ENCODE assay signal across 27 cellular contexts in genomic region chr10:47198221-47198620, GRCh38.
"Had no signal": no experiment of that assay in that cellular context is flagged by ENCODE, and none has a peak within 500 bp of the region (broad histone marks: within the 10 kb centered on the region; RNA-seq: fewer than 3 reads in every experiment).

No MANE protein-coding gene starts in this region.

- H3K36me3 Mint-ChIP-seq: activated CD4-positive, alpha-beta memory T cell treated with anti-CD3 and anti-CD28 coated beads for 36 hours; activated CD8-positive, alpha-beta memory T cell treated with anti-CD3 and anti-CD28 coated beads, Interleukin-2, amount 10 ng/mL, durations not matched to agents 7 days and 5 days; activated naive CD4-positive, alpha-beta T cell treated with anti-CD3 and anti-CD28 coated beads, Interleukin-2, amount 50 U/mL, for 72 hours; brain had no signal

- H3K4me1 ChIP-seq: breast epithelium, colonic mucosa had no signal

- DNase-seq: activated CD4-positive, alpha-beta memory T cell treated with anti-CD3 and anti-CD28 coated beads for 36 hours; activated CD4-positive, alpha-beta T cell treated with anti-CD3 and anti-CD28 coated beads for 36 hours; activated CD4-positive, alpha-beta T cell treated with anti-CD3 and anti-CD28 coated beads, Interleukin-2, amount 10 ng/mL, durations not matched to agents 24 days and 14 days; activated CD4-positive, CD25-positive, alpha-beta regulatory T cell; activated CD4-positive, CD25-positive, alpha-beta regulatory T cell treated with anti-CD3 and anti-CD28 coated beads, Interleukin-2, amount 50 U/mL, for 72 hours; activated CD8-positive, alpha-beta memory T cell treated with anti-CD3 and anti-CD28 coated beads, Interleukin-2, amount 10 ng/mL, durations not matched to agents 7 days and 5 days; activated CD8-positive, alpha-beta memory T cell treated with anti-CD3 and anti-CD28 coated beads, Interleukin-2, amount 50 U/mL, for 4 hours; activated CD8-positive, alpha-beta T cell treated with anti-CD3 and anti-CD28 coated beads, Interleukin-2, amount 10 ng/mL, durations not matched to agents 7 days and 5 days; activated effector memory CD4-positive, alpha-beta T cell treated with anti-CD3 and anti-CD28 coated beads, Interleukin-2, amount 50 U/mL, for 16 hours; activated naive CD4-positive, alpha-beta T cell treated with anti-CD3 and anti-CD28 coated beads for 36 hours; activated naive CD8-positive, alpha-beta T cell treated with anti-CD3 and anti-CD28 coated beads, Interleukin-2, amount 10 ng/mL, durations not matched to agents 7 days and 5 days; activated T-cell treated with anti-CD3 and anti-CD28 coated beads, Interleukin-2, amount 50 U/mL, for 1 hour; activated T-cell treated with anti-CD3 and anti-CD28 coated beads, Interleukin-2, amount 50 U/mL, for 48 hours; central memory CD4-positive, alpha-beta T cell; cerebellar nuclear complex; colonic mucosa; effector CD8-positive, alpha-beta T cell; foreskin fibroblast; T-helper 2 cell had no signal

- ATAC-seq: activated CD4-positive, alpha-beta T cell treated with anti-CD3 and anti-CD28 coated beads for 36 hours; activated CD8-positive, alpha-beta memory T cell treated with anti-CD3 and anti-CD28 coated beads, Interleukin-2, amount 10 ng/mL, durations not matched to agents 7 days and 5 days; activated CD8-positive, alpha-beta T cell treated with anti-CD3 and anti-CD28 coated beads, Interleukin-2, amount 10 ng/mL, durations not matched to agents 7 days and 5 days; activated naive CD4-positive, alpha-beta T cell treated with anti-CD3 and anti-CD28 coated beads, Interleukin-2, amount 50 U/mL, for 72 hours; esophagus mucosa had no signal

- H3K9me3 Mint-ChIP-seq: activated T-helper 1 cell treated with anti-CD3 and anti-CD28 coated beads, Interleukin-12 subunit alpha, Interleukin-12 subunit beta, Interleukin-2, Interleukin-4 antibody, amounts not matched to agents 30 ng/mL and 10 ng/mL and 1 ng/mL, durations not matched to agents 14 hours and 24 hours and 36 hours had no signal

- H3K9me3 ChIP-seq: ascending aorta, breast epithelium, colonic mucosa had no signal

- H3K36me3 ChIP-seq: ascending aorta, breast epithelium, cardiac muscle cell, colonic mucosa had no signal

- H3K27ac ChIP-seq: ascending aorta, breast epithelium, cardiac muscle cell, colonic mucosa had no signal

- H3K27me3 Mint-ChIP-seq: activated CD4-positive, alpha-beta memory T cell treated with anti-CD3 and anti-CD28 coated beads for 36 hours; activated CD4-positive, alpha-beta T cell treated with anti-CD3 and anti-CD28 coated beads for 36 hours; activated CD4-positive, alpha-beta T cell treated with anti-CD3 and anti-CD28 coated beads, Interleukin-2, amount 10 ng/mL, durations not matched to agents 24 days and 14 days; activated CD8-positive, alpha-beta memory T cell treated with anti-CD3 and anti-CD28 coated beads, Interleukin-2, amount 10 ng/mL, durations not matched to agents 7 days and 5 days; activated naive CD8-positive, alpha-beta T cell treated with anti-CD3 and anti-CD28 coated beads, Interleukin-2, amount 10 ng/mL, durations not matched to agents 7 days and 5 days had no signal

- H3K27ac Mint-ChIP-seq: activated CD4-positive, alpha-beta memory T cell treated with anti-CD3 and anti-CD28 coated beads for 36 hours; activated CD4-positive, alpha-beta T cell treated with anti-CD3 and anti-CD28 coated beads for 36 hours; activated CD4-positive, alpha-beta T cell treated with anti-CD3 and anti-CD28 coated beads, Interleukin-2, amount 10 ng/mL, durations not matched to agents 24 days and 14 days; activated CD8-positive, alpha-beta memory T cell treated with anti-CD3 and anti-CD28 coated beads, Interleukin-2, amount 10 ng/mL, durations not matched to agents 7 days and 5 days; activated CD8-positive, alpha-beta T cell treated with anti-CD3 and anti-CD28 coated beads, Interleukin-2, amount 10 ng/mL, durations not matched to agents 7 days and 5 days; activated naive CD4-positive, alpha-beta T cell treated with anti-CD3 and anti-CD28 coated beads for 36 hours; activated naive CD4-positive, alpha-beta T cell treated with anti-CD3 and anti-CD28 coated beads, Interleukin-2, amount 50 U/mL, for 72 hours; activated naive CD8-positive, alpha-beta T cell treated with anti-CD3 and anti-CD28 coated beads, Interleukin-2, amount 10 ng/mL, durations not matched to agents 7 days and 5 days; activated T-helper 1 cell treated with anti-CD3 and anti-CD28 coated beads, Interleukin-12 subunit alpha, Interleukin-12 subunit beta, Interleukin-2, Interleukin-4 antibody, amounts not matched to agents 30 ng/mL and 10 ng/mL and 1 ng/mL, durations not matched to agents 14 hours and 24 hours and 36 hours; activated T-helper 2 cell treated with anti-CD3 and anti-CD28 coated beads, Interferon-gamma antibody, Interleukin-2, Interleukin-4, amounts not matched to agents 10 μg/mL and 5 μg/mL and 100 μg/mL, durations not matched to agents 14 hours and 24 hours and 36 hours had no signal

- H3K4me3 Mint-ChIP-seq: activated CD4-positive, alpha-beta memory T cell treated with anti-CD3 and anti-CD28 coated beads for 36 hours; activated CD4-positive, alpha-beta T cell treated with anti-CD3 and anti-CD28 coated beads for 36 hours; activated CD4-positive, alpha-beta T cell treated with anti-CD3 and anti-CD28 coated beads, Interleukin-2, amount 10 ng/mL, durations not matched to agents 24 days and 14 days; activated CD8-positive, alpha-beta memory T cell treated with anti-CD3 and anti-CD28 coated beads, Interleukin-2, amount 10 ng/mL, durations not matched to agents 7 days and 5 days; activated CD8-positive, alpha-beta T cell treated with anti-CD3 and anti-CD28 coated beads, Interleukin-2, amount 10 ng/mL, durations not matched to agents 7 days and 5 days; activated naive CD4-positive, alpha-beta T cell treated with anti-CD3 and anti-CD28 coated beads for 36 hours; activated naive CD8-positive, alpha-beta T cell treated with anti-CD3 and anti-CD28 coated beads, Interleukin-2, amount 10 ng/mL, durations not matched to agents 7 days and 5 days; activated T-helper 1 cell treated with anti-CD3 and anti-CD28 coated beads, Interleukin-12 subunit alpha, Interleukin-12 subunit beta, Interleukin-2, Interleukin-4 antibody, amounts not matched to agents 30 ng/mL and 10 ng/mL and 1 ng/mL, durations not matched to agents 14 hours and 24 hours and 36 hours; brain had no signal

- H3K4me3 ChIP-seq: ascending aorta, breast epithelium, cardiac muscle cell, colonic mucosa had no signal

- H3K4me1 Mint-ChIP-seq: activated CD8-positive, alpha-beta memory T cell treated with anti-CD3 and anti-CD28 coated beads, Interleukin-2, amount 10 ng/mL, durations not matched to agents 7 days and 5 days; activated naive CD8-positive, alpha-beta T cell treated with anti-CD3 and anti-CD28 coated beads, Interleukin-2, amount 10 ng/mL, durations not matched to agents 7 days and 5 days; brain had no signal

- H3K27me3 ChIP-seq: ascending aorta, breast epithelium, cardiac muscle cell, colonic mucosa had no signal
